Comparison of ENCODE assay signal across 8 cellular contexts in the genomic region with DNA sequence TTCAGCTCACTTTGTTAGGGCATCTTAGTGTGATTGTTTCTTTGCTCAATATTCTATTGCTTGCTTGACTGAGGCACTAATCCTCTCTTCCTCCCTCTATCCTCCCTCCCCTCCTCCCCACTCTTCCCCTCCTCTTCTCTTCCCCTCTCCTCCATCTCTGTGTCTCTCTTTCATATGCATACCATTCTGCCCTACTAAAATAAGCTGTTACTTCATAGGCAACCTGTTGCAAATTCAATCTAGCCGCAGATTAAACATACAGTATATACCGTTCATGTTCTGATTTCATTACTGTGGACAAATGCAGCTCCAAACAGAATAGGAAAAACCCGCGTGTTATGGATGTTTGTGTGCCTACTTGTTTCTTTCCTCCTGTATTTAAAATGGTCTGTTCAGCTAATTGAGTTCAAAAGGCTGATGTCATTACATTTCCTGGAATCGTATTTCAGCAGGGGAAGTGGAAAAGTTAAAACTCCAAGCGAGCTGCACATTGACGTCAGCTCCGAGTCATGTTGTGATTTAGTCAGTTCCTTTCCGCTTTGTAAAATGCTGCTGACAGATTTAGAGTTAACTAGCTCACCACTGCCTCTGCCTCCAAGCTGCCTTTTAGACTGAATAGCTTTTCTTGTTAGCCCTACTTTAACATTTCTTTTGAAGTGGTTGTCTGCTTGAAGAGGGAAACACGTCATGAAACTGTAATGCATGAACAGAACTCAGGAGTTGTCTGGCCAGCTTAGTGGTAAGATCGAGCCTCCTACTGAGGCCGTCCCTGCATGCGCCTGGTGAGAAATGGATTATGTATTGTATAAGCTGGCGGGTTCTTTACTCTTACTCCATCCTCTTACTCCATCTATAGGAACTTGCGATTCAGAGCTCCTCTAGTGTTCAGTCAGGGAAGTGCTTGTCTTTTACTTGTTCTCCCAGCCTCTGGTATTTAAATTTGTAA.
DNase-seq lines count a peak whose midpoint lies in the region; ATAC-seq and TF ChIP-seq lines count a peak whose summit lies in the region.

No MANE protein-coding gene starts in this region.

- H3K4me2 ChIP-seq in HCT116 (ENCODE audit: low read length), result peak overlapping the region; percentile 88
- peak overlapping the region; percentile 67 for H3K4me2 ChIP-seq in MM.1S (ENCODE audit: low read depth, low read length)

- H3K9me3 ChIP-seq in HCT116 (ENCODE audit: control insufficient read depth in 1 of 2, insufficient read depth in 1 of 2, low read depth in 1 of 2, low read length in 2 of 2) (no peaks in the 10 kb centered on the region), MM.1S (replicated peaks; ENCODE audit: insufficient read depth, low read length) (no peaks in the 10 kb centered on the region)

- H3K36me3 Mint-ChIP-seq in activated naive CD8-positive, alpha-beta T cell treated with anti-CD3 and anti-CD28 coated beads, Interleukin-2, amount 10 ng/mL, durations not matched to agents 7 days and 5 days, result peaks cover 28% of the 10 kb centered on the region

- TSS peak; percentile 78 for BruUV-seq in HCT116 (replicated peaks; lab: Mats Ljungman, UMichigan)

- peaks cover 13% of the 10 kb centered on the region for H3F3A ChIP-seq in MM.1S (ENCODE audit: insufficient read depth, low read length)

- H3K27me3 ChIP-seq in HCT116 (ENCODE audit: insufficient read depth, low read length) (no peaks in the 10 kb centered on the region), MM.1S (replicated peaks; ENCODE audit: insufficient read depth, low read length) (no peaks in the 10 kb centered on the region)

- ATAC-seq in HCT116, result peak; percentile 96
- ATAC-seq in SK-N-SH treated with all-trans-retinoic acid at 6 μM for 48 hours, result peak; percentile 90
- peak; percentile 92 for ATAC-seq in activated naive CD8-positive, alpha-beta T cell treated with anti-CD3 and anti-CD28 coated beads, Interleukin-2, amount 10 ng/mL, durations not matched to agents 7 days and 5 days (ENCODE audit: low read depth)

- H3K27ac Mint-ChIP-seq in activated naive CD8-positive, alpha-beta T cell treated with anti-CD3 and anti-CD28 coated beads, Interleukin-2, amount 10 ng/mL, durations not matched to agents 7 days and 5 days, result peak overlapping the region; percentile 96

- H3K4me3 ChIP-seq in HCT116 (replicated peaks in 1 of 2; ENCODE audit: low read depth in 1 of 2, low read length in 2 of 2), result peak overlapping the region; percentile 27 to 58
- peak overlapping the region; percentile 54 for H3K4me3 ChIP-seq in MM.1S (ENCODE audit: low read length)

- CTCF ChIA-PET in HCT116 (lab: Charles Lee), result interaction anchor here (0.6 to 2.4 kb wide), 24 partner anchors 9 to 367 kb away, joined by 3 to 34 read pairs (median 4); a partner anchor contains a TSS

- intact Hi-C loops in HCT116 (cut with micrococcal nuclease), result loop anchor here (1.0 kb wide), 1 partner anchor 68 kb away; no protein-coding TSS in a partner anchor
- intact Hi-C loops in cardiac septum (cut with DNase I), result loop anchor here (1.0 to 2.0 kb wide), 2 partner anchors 23 to 68 kb away; no protein-coding TSS in a partner anchor
- intact Hi-C loops in posterior vena cava (cut with DNase I), result loop anchor here in 1 of 2 donors (5.0 kb wide), 1 partner anchor 68 kb away; a partner anchor contains a TSS

- peak; percentile 57 for TF ChIP-seq RAD21 in HCT116 (IDR thresholded peaks at IDR 0.05; ENCODE audit: low read depth)

- RAD21 ChIA-PET in HCT116 (lab: Charles Lee; ENCODE audit: low non-redundant PET in 1 of 2, low total read pairs in 2 of 2, uncharacterized antibody in 2 of 2, unreplicated experiment in 2 of 2), result interaction anchor here (0.7 to 1.1 kb wide), 3 partner anchors 9 to 69 kb away, joined by 3 to 9 read pairs (median 5); a partner anchor contains a TSS

- no peak for TF ChIP-seq POLR2A in HCT116 (IDR thresholded peaks at IDR 0.05; ENCODE audit: borderline replicate concordance, extremely low read depth, insufficient read depth, insufficient read length)

- DNase-seq in GM04504 (ENCODE audit: low read depth), result peak; percentile 81
- peak; percentile 82 for DNase-seq in HCT116 (ENCODE audit: low read depth, low spot score)
- DNase-seq in MM.1S, result peak; percentile 84
- DNase-seq in activated naive CD8-positive, alpha-beta T cell treated with anti-CD3 and anti-CD28 coated beads, Interleukin-2, amount 10 ng/mL, durations not matched to agents 7 days and 5 days, result peak; percentile 63
- DNase-seq in cardiac septum (ENCODE audit: low spot score), result peak; percentile 78
- DNase-seq in posterior vena cava (ENCODE audit: low spot score), result peak; percentile 89
- DNase-seq in ureter (ENCODE audit: low spot score), result peak; percentile 71

- no peaks in the 10 kb centered on the region for H3K79me2 ChIP-seq in HCT116 (ENCODE audit: insufficient read depth, low read length)
- H3K79me2 ChIP-seq in MM.1S (ENCODE audit: low read length), result no peaks in the 10 kb centered on the region

- H3K4me1 ChIP-seq in HCT116 (ENCODE audit: control insufficient read depth in 1 of 2, insufficient read depth in 2 of 2, low read length in 2 of 2) (peaks cover 5 to 18% of the 10 kb centered on the region in 2 experiments; a peak in 3 of 4 replicates), MM.1S (ENCODE audit: low read length) (peaks cover 12% of the 10 kb centered on the region)

- H3K27ac ChIP-seq in HCT116 (ENCODE audit: low read depth, low read length) (peak overlapping the region; percentile 57), MM.1S (ENCODE audit: low read length) (peak overlapping the region; percentile 68)

- POLR2A ChIA-PET in HCT116 (lab: Charles Lee), result interaction anchor here (0.6 to 2.0 kb wide), 5 partner anchors 9 to 95 kb away, joined by 3 to 9 read pairs (median 4); a partner anchor contains a TSS
- POLR2A ChIA-PET in activated naive CD8-positive, alpha-beta T cell treated with anti-CD3 and anti-CD28 coated beads, Interleukin-2, amount 10 ng/mL, durations not matched to agents 7 days and 5 days (lab: Charles Lee), result interaction anchor here (0.7 to 4.7 kb wide), 17 partner anchors 11 to 264 kb away, joined by 3 to 201 read pairs (median 6); a partner anchor contains a TSS

- H4K20me1 ChIP-seq in HCT116 (ENCODE audit: insufficient read depth) (no peaks in the 10 kb centered on the region), MM.1S (ENCODE audit: insufficient read depth, low read length) (no peaks in the 10 kb centered on the region)

- TF ChIP-seq CTCF in HCT116 (IDR thresholded peaks at IDR 0.05 in 2 of 3, conservative IDR thresholded peaks at IDR 0.05 in 1 of 3; ENCODE audit: borderline replicate concordance in 1 of 3, insufficient read depth in 1 of 3, low read depth in 2 of 3, low read length in 2 of 3), result peak; percentile 68 to 88 (median 80)
- peak; percentile 81 for TF ChIP-seq CTCF in MM.1S (IDR thresholded peaks at IDR 0.05; ENCODE audit: low read length)

- H3K4me3 Mint-ChIP-seq in activated naive CD8-positive, alpha-beta T cell treated with anti-CD3 and anti-CD28 coated beads, Interleukin-2, amount 10 ng/mL, durations not matched to agents 7 days and 5 days, result peak overlapping the region; percentile 87

- H3K4me1 Mint-ChIP-seq in activated naive CD8-positive, alpha-beta T cell treated with anti-CD3 and anti-CD28 coated beads, Interleukin-2, amount 10 ng/mL, durations not matched to agents 7 days and 5 days, result peaks cover 45% of the 10 kb centered on the region

- no peaks in the 10 kb centered on the region for H3K9me2 ChIP-seq in HCT116 (ENCODE audit: insufficient read depth)
- no peaks in the 10 kb centered on the region for H3K9me2 ChIP-seq in MM.1S (replicated peaks; ENCODE audit: insufficient read depth, low read length)

- no peaks in the 10 kb centered on the region for H3K36me3 ChIP-seq in HCT116 (ENCODE audit: control insufficient read depth in 1 of 2, insufficient read depth in 2 of 2, low read length in 2 of 2)
- H3K36me3 ChIP-seq in MM.1S (replicated peaks; ENCODE audit: insufficient read depth, low read length), result no peaks in the 10 kb centered on the region

- no peaks in the 10 kb centered on the region for H3K9me3 Mint-ChIP-seq in activated naive CD8-positive, alpha-beta T cell treated with anti-CD3 and anti-CD28 coated beads, Interleukin-2, amount 10 ng/mL, durations not matched to agents 7 days and 5 days

- H2AFZ ChIP-seq in HCT116 (ENCODE audit: low read depth, low read length, poor library complexity, severe bottlenecking), result peak overlapping the region; percentile 98
- H2AFZ ChIP-seq in MM.1S (ENCODE audit: low read length), result peak overlapping the region; percentile 36

- H3K9ac ChIP-seq in HCT116 (ENCODE audit: low read length), result peak overlapping the region; percentile 47
- H3K9ac ChIP-seq in MM.1S (ENCODE audit: low read length), result peak overlapping the region; percentile 50

- no peaks in the 10 kb centered on the region for H3K27me3 Mint-ChIP-seq in activated naive CD8-positive, alpha-beta T cell treated with anti-CD3 and anti-CD28 coated beads, Interleukin-2, amount 10 ng/mL, durations not matched to agents 7 days and 5 days

TF ChIP-seq in HCT116, 20 proteins besides CTCF, POLR2A, EP300 and RAD21 (continues in another document):
- TF ChIP-seq TCF7L2 (IDR thresholded peaks at IDR 0.05; ENCODE audit: borderline replicate concordance, extremely low read depth, insufficient read depth, insufficient read length) (peak; percentile 44), EZH2 (IDR thresholded peaks at IDR 0.05) (no peak), ZNF274 (IDR thresholded peaks at IDR 0.05; ENCODE audit: low read depth, low read length) (no peak), CBX3 (IDR thresholded peaks at IDR 0.05; ENCODE audit: low read depth) (peak; percentile 12; the same call in 1 of the 2 replicates), EZH2phosphoT487 (IDR thresholded peaks at IDR 0.05; ENCODE audit: borderline replicate concordance) (no peak), JUND (IDR thresholded peaks at IDR 0.05) (peak; percentile 46), CEBPB (IDR thresholded peaks at IDR 0.05; ENCODE audit: low read depth) (0 out of 2 replicates have a peak, but pooled peaks have one; percentile 8), YY1 (IDR thresholded peaks at IDR 0.05; ENCODE audit: extremely low read depth, insufficient replicate concordance, low read depth, low read length) (no peak)

TF ChIP-seq in SK-N-SH treated with all-trans-retinoic acid at 6 μM for 48 hours, 23 proteins besides CTCF, POLR2A, EP300 and RAD21 (continues in another document):
- TF ChIP-seq, protein P1, sequence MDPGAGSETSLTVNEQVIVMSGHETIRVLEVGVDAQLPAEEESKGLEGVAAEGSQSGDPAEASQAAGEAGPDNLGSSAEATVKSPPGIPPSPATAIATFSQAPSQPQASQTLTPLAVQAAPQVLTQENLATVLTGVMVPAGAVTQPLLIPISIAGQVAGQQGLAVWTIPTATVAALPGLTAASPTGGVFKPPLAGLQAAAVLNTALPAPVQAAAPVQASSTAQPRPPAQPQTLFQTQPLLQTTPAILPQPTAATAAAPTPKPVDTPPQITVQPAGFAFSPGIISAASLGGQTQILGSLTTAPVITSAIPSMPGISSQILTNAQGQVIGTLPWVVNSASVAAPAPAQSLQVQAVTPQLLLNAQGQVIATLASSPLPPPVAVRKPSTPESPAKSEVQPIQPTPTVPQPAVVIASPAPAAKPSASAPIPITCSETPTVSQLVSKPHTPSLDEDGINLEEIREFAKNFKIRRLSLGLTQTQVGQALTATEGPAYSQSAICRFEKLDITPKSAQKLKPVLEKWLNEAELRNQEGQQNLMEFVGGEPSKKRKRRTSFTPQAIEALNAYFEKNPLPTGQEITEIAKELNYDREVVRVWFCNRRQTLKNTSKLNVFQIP (CRISPR knock-in tag; IDR thresholded peaks at IDR 0.05; ENCODE audit: borderline replicate concordance, low read depth), result peak; percentile 43; the same call in 1 of the 2 replicates
- no peak for TF ChIP-seq CSDC2 (CRISPR knock-in tag; IDR thresholded peaks at IDR 0.05)

Comparison
In these comparisons a context has a peak if more than half of its experiments do, and no peak if none do; other contexts are left out.
1. Peak in every context shown above with its lines: DNase-seq, ATAC-seq, H3K4me3 ChIP-seq and H3K27ac ChIP-seq.